In genomic region chr13:26019241-26019640, GRCh38 we compare ENCODE assay signal across 1 cellular context.
TF ChIP-seq lines count a peak whose summit lies in the region.

No MANE protein-coding gene starts in this region.

TF ChIP-seq in HepG2, 621 proteins besides CTCF, POLR2A, EP300 and RAD21:
- TF ChIP-seq MAFF (IDR thresholded peaks at IDR 0.05; ENCODE audit: low read depth, low read length) (peak; percentile 40; the same call in 1 of the 2 replicates), ZNF75D (CRISPR knock-in tag; IDR thresholded peaks at IDR 0.05; ENCODE audit: borderline replicate concordance) (no peak), MAFK (conservative IDR thresholded peaks at IDR 0.05 in 1 of 2, IDR thresholded peaks at IDR 0.05 in 1 of 2; ENCODE audit: low read length in 2 of 2) (peak; percentile 53 to 54; a peak in 1 of 4 replicates)
